ENCODE assay signal across 23 cellular contexts in the genomic region with DNA sequence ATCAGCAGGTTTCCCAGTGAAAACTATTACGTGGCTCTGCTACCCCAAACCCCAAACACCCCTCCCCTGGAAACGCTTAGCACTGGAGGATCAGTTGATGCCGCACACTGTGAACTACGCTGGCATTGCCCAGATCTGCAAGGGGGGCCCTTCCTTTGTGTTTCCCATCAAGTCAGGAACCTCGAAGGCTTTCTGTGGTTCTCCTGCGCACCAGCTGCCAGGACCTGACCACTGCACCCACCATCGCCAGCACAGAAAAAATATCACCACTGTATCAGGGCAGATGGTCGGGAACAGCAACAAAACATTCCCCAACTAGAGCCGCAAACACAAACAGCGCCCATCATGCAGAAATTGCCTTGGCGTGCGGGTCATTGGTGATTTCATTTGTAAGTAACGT.
"Had no signal": no experiment of that assay in that cellular context is flagged by ENCODE, and none has a peak within 500 bp of the region (broad histone marks: within the 10 kb centered on the region; RNA-seq: fewer than 3 reads in every experiment).

No MANE protein-coding gene starts in this region.

- H3K27me3 Mint-ChIP-seq: dendritic cell treated with granulocyte-macrophage colony-stimulating factor and Interleukin-4, amounts not matched to agents 40 ng/mL and 50 ng/mL, for 4 days; effector memory CD8-positive, alpha-beta T cell had no signal

- H3K4me3 Mint-ChIP-seq: dendritic cell treated with granulocyte-macrophage colony-stimulating factor and Interleukin-4, amounts not matched to agents 40 ng/mL and 50 ng/mL, for 4 days; effector memory CD8-positive, alpha-beta T cell; endodermal cell had no signal

- H3K9me3 ChIP-seq: colonic mucosa, esophagus squamous epithelium, gastrocnemius medialis, heart left ventricle had no signal

- H3K4me1 ChIP-seq: colonic mucosa, foreskin keratinocyte, gastrocnemius medialis, gastroesophageal sphincter, heart left ventricle, heart right ventricle had no signal

- DNase-seq: colonic mucosa; cortex of kidney; dermis blood vessel endothelial cell; dorsolateral prefrontal cortex; effector CD4-positive, alpha-beta T cell; effector CD8-positive, alpha-beta T cell; effector memory CD4-positive, alpha-beta T cell; effector memory CD8-positive, alpha-beta T cell; endodermal cell; erythroblast; esophagus squamous epithelium; foreskin fibroblast; foreskin keratinocyte; foreskin melanocyte; gastrocnemius medialis; glutamatergic neuron; heart left ventricle; heart right ventricle had no signal

- H3K4me3 ChIP-seq: colonic mucosa, coronary artery, dorsolateral prefrontal cortex, esophagus squamous epithelium, gastrocnemius medialis, gastroesophageal sphincter, heart left ventricle, heart right ventricle had no signal

- H3K27ac Mint-ChIP-seq: dendritic cell treated with granulocyte-macrophage colony-stimulating factor and Interleukin-4, amounts not matched to agents 40 ng/mL and 50 ng/mL, for 4 days; effector memory CD8-positive, alpha-beta T cell; endodermal cell had no signal

- H3K9me3 Mint-ChIP-seq: dendritic cell treated with granulocyte-macrophage colony-stimulating factor and Interleukin-4, amounts not matched to agents 40 ng/mL and 50 ng/mL, for 4 days had no signal

- H3K36me3 ChIP-seq: colonic mucosa, esophagus squamous epithelium, gastrocnemius medialis, gastroesophageal sphincter, heart left ventricle, heart right ventricle had no signal

- H3K27me3 ChIP-seq: colonic mucosa, esophagus squamous epithelium, foreskin keratinocyte, gastrocnemius medialis, heart left ventricle had no signal

- H3K27ac ChIP-seq: colonic mucosa, coronary artery, dorsolateral prefrontal cortex, epithelial cell of prostate, esophagus squamous epithelium, foreskin keratinocyte, gastrocnemius medialis, gastroesophageal sphincter, heart left ventricle, heart right ventricle had no signal

- ATAC-seq: effector memory CD8-positive, alpha-beta T cell; esophagus mucosa; foreskin keratinocyte; gastrocnemius medialis; gastroesophageal sphincter; heart left ventricle; heart right ventricle had no signal

- H3K4me1 Mint-ChIP-seq: endodermal cell had no signal
